25 cellular contexts compared by ENCODE assay signal in genomic region chr19:1893791-1894190, GRCh38. TPM values are rescaled to one million over a fixed set of nuclear protein-coding genes. Genes with fewer than 3 reads are reported as not detected.
DNase-seq lines count a peak whose midpoint lies in the region; ATAC-seq lines count a peak whose summit lies in the region.
"Had no signal": no experiment of that assay in that cellular context is flagged by ENCODE, and none has a peak within 500 bp of the region (broad histone marks: within the 10 kb centered on the region; RNA-seq: fewer than 3 reads in every experiment).

No MANE protein-coding gene starts in this region.

- H4K91ac ChIP-seq in mesenchymal stem cell (ENCODE audit: low read length), result no peak overlapping the region

- no peak overlapping the region for H3K4ac ChIP-seq in mesenchymal stem cell (ENCODE audit: low read depth in 1 of 2, low read length in 2 of 2)

- H3K27me3 Mint-ChIP-seq in activated CD4-positive, alpha-beta T cell treated with anti-CD3 and anti-CD28 coated beads, Interleukin-2, amount 10 ng/mL, durations not matched to agents 7 days and 5 days, result no peaks in the 10 kb centered on the region
- H3K27me3 Mint-ChIP-seq in T-cell, result no peaks in the 10 kb centered on the region

- CTCF ChIA-PET in activated CD4-positive, alpha-beta T cell treated with anti-CD3 and anti-CD28 coated beads, Interleukin-2, amount 10 ng/mL, durations not matched to agents 7 days and 5 days (lab: Charles Lee), result interaction anchor here (0.6 kb wide), 1 partner anchor 692 kb away, joined by 3 read pairs; no protein-coding TSS in a partner anchor
- CTCF ChIA-PET in T-cell (lab: Charles Lee), result interaction anchor here in 1 of 2 donors (0.5 kb wide), 1 partner anchor 198 kb away, joined by 8 read pairs; no protein-coding TSS in a partner anchor

- H3K9me3 ChIP-seq in BLaER1, result no peaks in the 10 kb centered on the region
- no peaks in the 10 kb centered on the region for H3K9me3 ChIP-seq in mesenchymal stem cell (ENCODE audit: control insufficient read depth, low read length)
- H3K9me3 ChIP-seq: suprapubic skin, uterus had no signal

- no peak overlapping the region for H3K18ac ChIP-seq in mesenchymal stem cell (ENCODE audit: low read depth in 1 of 2, low read length in 2 of 2)

- WGBS in mesenchymal stem cell, result 87% methylated on average over 14 of the region's 17 CpGs

- peaks cover 54% of the 10 kb centered on the region for H3K4me1 Mint-ChIP-seq in activated CD4-positive, alpha-beta T cell treated with anti-CD3 and anti-CD28 coated beads, Interleukin-2, amount 10 ng/mL, durations not matched to agents 7 days and 5 days
- H3K4me1 Mint-ChIP-seq in T-cell, result peaks cover 32 to 38% (median 37%) of the 10 kb centered on the region in 3 donors

- H3K4me2 ChIP-seq in BLaER1 (peak overlapping the region; percentile 81), mesenchymal stem cell (ENCODE audit: low read length, poor library complexity, severe bottlenecking) (no peak overlapping the region)
- H3K4me2 ChIP-seq: KMS-11 had no signal

- peak overlapping the region; percentile 33 for H3K27ac Mint-ChIP-seq in activated CD4-positive, alpha-beta T cell treated with anti-CD3 and anti-CD28 coated beads, Interleukin-2, amount 10 ng/mL, durations not matched to agents 7 days and 5 days
- no peak overlapping the region for H3K27ac Mint-ChIP-seq in T-cell

- H2AK5ac ChIP-seq in mesenchymal stem cell (ENCODE audit: low read length, severe bottlenecking), result no peak overlapping the region

- H3K27me3 ChIP-seq in BLaER1, result no peaks in the 10 kb centered on the region
- H3K27me3 ChIP-seq in mesenchymal stem cell (ENCODE audit: control insufficient read depth in 1 of 2, insufficient read depth in 1 of 2, low read length in 2 of 2), result no peaks in the 10 kb centered on the region
- H3K27me3 ChIP-seq: suprapubic skin, uterus had no signal

- ATAC-seq in T-cell (replicated peaks in 1 of 4) (no peak), esophagus mucosa (no peak)
- ATAC-seq: Panc1 had no signal

- DNase-seq in activated CD4-positive, alpha-beta T cell treated with anti-CD3 and anti-CD28 coated beads, Interleukin-2, amount 10 ng/mL, durations not matched to agents 7 days and 5 days, result no peak
- no peak for DNase-seq in activated CD4-positive, alpha-beta T cell treated with anti-CD3 and anti-CD28 coated beads for 4 hours
- DNase-seq in T-cell (no peak), mesenchymal stem cell (no peak), D341Med (ENCODE audit: low spot score) (no peak), superior temporal gyrus (ENCODE audit: extremely low spot score) (no peak)
- DNase-seq: activated CD4-positive, alpha-beta T cell treated with anti-CD3 and anti-CD28 coated beads, Interleukin-2, amount 50 U/mL, for 1 hour; activated naive CD4-positive, alpha-beta T cell treated with anti-CD3 and anti-CD28 coated beads, Interleukin-2, amount 50 U/mL, for 16 hours; EL; head of caudate nucleus; kidney glomerular epithelial cell; NCI-H1694; NCI-H526 treated with DMSO at 0.1 percent for 48 hours; occipital lobe; SHP77 treated with DMSO at 0.1 percent for 48 hours; small intestine; stimulated activated CD4-positive, alpha-beta T cell treated with anti-CD3 and anti-CD28 coated beads, Interleukin-1b, Interleukin-23, amount 100 ng/mL, for 48 hours; uterus had no signal

- H2BK120ac ChIP-seq in mesenchymal stem cell (ENCODE audit: low read depth, low read length), result no peak overlapping the region

- H3K14ac ChIP-seq in mesenchymal stem cell (ENCODE audit: low read length in 2 of 2), result no peak overlapping the region

- H3K9me3 Mint-ChIP-seq in activated CD4-positive, alpha-beta T cell treated with anti-CD3 and anti-CD28 coated beads, Interleukin-2, amount 10 ng/mL, durations not matched to agents 7 days and 5 days, result no peaks in the 10 kb centered on the region
- no peaks in the 10 kb centered on the region for H3K9me3 Mint-ChIP-seq in T-cell

- no peak overlapping the region for H2BK15ac ChIP-seq in mesenchymal stem cell (ENCODE audit: low read depth, poor library complexity, severe bottlenecking)

- H3K9ac ChIP-seq in BLaER1 (no peak overlapping the region), mesenchymal stem cell (ENCODE audit: low read length) (no peak overlapping the region)
- H3K9ac ChIP-seq: KMS-11 had no signal

- peak overlapping the region; percentile 62 for H2AFZ ChIP-seq in mesenchymal stem cell (ENCODE audit: low read depth, low read length)

- no peak overlapping the region for H3K23ac ChIP-seq in mesenchymal stem cell (ENCODE audit: low read length in 2 of 2)

- H2BK12ac ChIP-seq in mesenchymal stem cell (ENCODE audit: low read length in 2 of 2), result no peak overlapping the region

- H3K79me1 ChIP-seq in mesenchymal stem cell (replicated peaks; ENCODE audit: low read length, poor library complexity, severe bottlenecking), result no peaks in the 10 kb centered on the region

- no peaks in the 10 kb centered on the region for H3K36me3 Mint-ChIP-seq in activated CD4-positive, alpha-beta T cell treated with anti-CD3 and anti-CD28 coated beads, Interleukin-2, amount 10 ng/mL, durations not matched to agents 7 days and 5 days (ENCODE audit: low read depth)
- no peaks in the 10 kb centered on the region for H3K36me3 Mint-ChIP-seq in T-cell

- H3K36me3 ChIP-seq in BLaER1 (no peaks in the 10 kb centered on the region), mesenchymal stem cell (ENCODE audit: control insufficient read depth in 1 of 2, insufficient read depth in 2 of 2, low read depth in 1 of 2, low read length in 2 of 2) (no peaks in the 10 kb centered on the region)
- H3K36me3 ChIP-seq: suprapubic skin, uterus had no signal

- H3K4me3 ChIP-seq in BLaER1, result no peak overlapping the region
- H3K4me3 ChIP-seq in mesenchymal stem cell (ENCODE audit: insufficient read depth in 1 of 2, low read depth in 1 of 2, low read length in 2 of 2), result no peak overlapping the region
- H3K4me3 ChIP-seq: lung, suprapubic skin, uterus had no signal

- peaks cover 68% of the 10 kb centered on the region for H3K4me1 ChIP-seq in BLaER1
- peaks cover 8% of the 10 kb centered on the region for H3K4me1 ChIP-seq in mesenchymal stem cell (ENCODE audit: control insufficient read depth, insufficient read depth, low read depth, low read length)

- no peak overlapping the region for H4K8ac ChIP-seq in mesenchymal stem cell (ENCODE audit: low read length)

- H2BK5ac ChIP-seq in mesenchymal stem cell (ENCODE audit: low read depth, low read length, poor library complexity, severe bottlenecking), result no peak overlapping the region

- POLR2A ChIA-PET in activated CD4-positive, alpha-beta T cell treated with anti-CD3 and anti-CD28 coated beads, Interleukin-2, amount 10 ng/mL, durations not matched to agents 7 days and 5 days (lab: Charles Lee), result no interaction called here
- POLR2A ChIA-PET in T-cell (lab: Charles Lee), result interaction anchor here in 1 of 2 donors (0.5 kb wide), 1 partner anchor 489 kb away, joined by 6 read pairs; no protein-coding TSS in a partner anchor

- H3K27ac ChIP-seq in BLaER1, result no peak overlapping the region
- no peak overlapping the region for H3K27ac ChIP-seq in mesenchymal stem cell (ENCODE audit: low read length, poor library complexity, severe bottlenecking)
- H3K27ac ChIP-seq: epithelial cell of prostate, KMS-11, suprapubic skin, uterus had no signal

- H4K20me1 ChIP-seq in BLaER1, result no peaks in the 10 kb centered on the region

- no peak overlapping the region for H3K4me3 Mint-ChIP-seq in activated CD4-positive, alpha-beta T cell treated with anti-CD3 and anti-CD28 coated beads, Interleukin-2, amount 10 ng/mL, durations not matched to agents 7 days and 5 days
- peak overlapping the region in 2 of 3 donors; percentile 34 to 86 for H3K4me3 Mint-ChIP-seq in T-cell

RNA-seq across cellular contexts. Expression of gene ABHD17A, which starts 8.5 kb away (rescaled TPM):
- 100 to 1,000 TPM; 180 TPM for total RNA-seq in activated CD4-positive, alpha-beta T cell treated with anti-CD3 and anti-CD28 coated beads, Interleukin-2, amount 10 ng/mL, durations not matched to agents 7 days and 5 days
- total RNA-seq in T-cell (100 to 1,000 TPM; 136 to 185 (median 151) TPM), esophagus mucosa (50.9 TPM)
- polyA plus RNA-seq in mesenchymal stem cell (2013, experiment 1 of 2), result 60.5 TPM
- 60.5 TPM for polyA plus RNA-seq in mesenchymal stem cell (2013, experiment 2 of 2)

RNA-seq across cellular contexts. Expression of gene ADAT3, which starts 11.4 kb away (rescaled TPM):
- 10 to 100 TPM; 10.6 to 13.3 TPM for total RNA-seq in activated CD4-positive, alpha-beta T cell treated with anti-CD3 and anti-CD28 coated beads, Interleukin-2, amount 10 ng/mL, durations not matched to agents 7 days and 5 days
- 10 to 100 TPM in 1 of 5 donors, 1 to 10 TPM in 4; 6.0 to 16.1 (median 7.7) TPM for total RNA-seq in T-cell
- polyA plus RNA-seq in mesenchymal stem cell (2013, experiment 1 of 2), result 4.9 TPM
- polyA plus RNA-seq in mesenchymal stem cell (2013, experiment 2 of 2), result 4.9 TPM
- total RNA-seq in esophagus mucosa, result 5.5 TPM

RNA-seq across cellular contexts. Expression of gene SCAMP4, which starts 11.4 kb away (rescaled TPM):
- 10 to 100 TPM; 27.5 to 37.9 TPM for total RNA-seq in activated CD4-positive, alpha-beta T cell treated with anti-CD3 and anti-CD28 coated beads, Interleukin-2, amount 10 ng/mL, durations not matched to agents 7 days and 5 days
- total RNA-seq in T-cell (10 to 100 TPM; 24.8 to 49.2 (median 27.5) TPM), esophagus mucosa (45.6 TPM)
- polyA plus RNA-seq in mesenchymal stem cell (2013, experiment 1 of 2), result 66.6 TPM
- 67.9 TPM for polyA plus RNA-seq in mesenchymal stem cell (2013, experiment 2 of 2)

RNA-seq across cellular contexts. Expression of gene KLF16, which starts 30.4 kb away (rescaled TPM):
- 10 to 100 TPM; 24.0 to 25.5 TPM for total RNA-seq in activated CD4-positive, alpha-beta T cell treated with anti-CD3 and anti-CD28 coated beads, Interleukin-2, amount 10 ng/mL, durations not matched to agents 7 days and 5 days
- total RNA-seq in T-cell (10 to 100 TPM; 29.8 to 61.4 (median 32.7) TPM), esophagus mucosa (23.4 TPM)
- 25.8 TPM for polyA plus RNA-seq in mesenchymal stem cell (2013, experiment 1 of 2)
- 28.0 TPM for polyA plus RNA-seq in mesenchymal stem cell (2013, experiment 2 of 2)

RNA-seq across cellular contexts. Expression of gene REXO1, which starts 45.5 kb away (rescaled TPM):
- 10 to 100 TPM; 44.2 to 54.7 TPM for total RNA-seq in activated CD4-positive, alpha-beta T cell treated with anti-CD3 and anti-CD28 coated beads, Interleukin-2, amount 10 ng/mL, durations not matched to agents 7 days and 5 days
- 10 to 100 TPM; 68.4 to 97.5 (median 78.7) TPM for total RNA-seq in T-cell
- polyA plus RNA-seq in mesenchymal stem cell (2013, experiment 1 of 2), result 16.0 TPM
- 14.2 TPM for polyA plus RNA-seq in mesenchymal stem cell (2013, experiment 2 of 2)
- total RNA-seq in esophagus mucosa, result 16.9 TPM
